Comparison of ENCODE assay signal across 12 cellular contexts in the genomic region with DNA sequence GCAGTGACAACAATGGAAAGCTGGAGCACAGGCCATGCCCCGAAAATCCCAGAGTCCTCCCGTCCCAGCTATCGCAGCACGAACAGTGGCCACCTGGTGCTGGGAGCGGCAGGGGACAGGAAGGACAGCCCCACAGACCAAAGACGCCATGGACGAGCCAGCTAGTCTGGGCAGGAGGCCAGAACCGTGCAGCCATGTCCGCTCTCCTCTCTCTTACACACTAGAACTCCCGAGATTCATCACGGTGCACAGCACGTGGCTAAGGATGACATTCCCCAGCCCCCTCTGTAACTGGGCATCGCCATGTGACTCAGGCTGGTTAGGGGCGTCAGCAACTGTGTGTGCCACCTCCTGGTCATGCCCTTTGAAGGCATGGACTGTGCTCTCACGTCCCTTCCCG. TPM values are rescaled to one million over a fixed set of nuclear protein-coding genes. Genes with fewer than 3 reads are reported as not detected.
A peak's percentile ranks its signal among the peaks of the same experiment; 100 is the strongest.
DNase-seq lines count a peak whose midpoint lies in the region; ATAC-seq lines count a peak whose summit lies in the region.
"Had no signal": no experiment of that assay in that cellular context is flagged by ENCODE, and none has a peak within 500 bp of the region (broad histone marks: within the 10 kb centered on the region; RNA-seq: fewer than 3 reads in every experiment).

No MANE protein-coding gene starts in this region.

- H3K27me3 ChIP-seq in BLaER1: no peaks in the 10 kb centered on the region

- no peak for ATAC-seq in GM21423 (IDR thresholded peaks at IDR 0.05; ENCODE audit: unreplicated experiment)

- H3K9me3 ChIP-seq in BLaER1: no peaks in the 10 kb centered on the region

- DNase-seq in NCI-H2196 treated with DMSO at 0.1 percent for 48 hours (lab: John Stamatoyannopoulos, UW; ENCODE audit: unreplicated experiment) (peak; percentile 53), head of caudate nucleus (peak in 38 of 42 donors; percentile 33 to 83 (median 55)), occipital lobe (lab: John Stamatoyannopoulos, UW) (peak; percentile 17), ureter (ENCODE audit: low spot score) (no peak), GDM1 (lab: John Stamatoyannopoulos, UW) (no peak)
- DNase-seq in activated naive CD4-positive, alpha-beta T cell treated with Interleukin-2 at 50 U/mL for 16 hours: no peak
- DNase-seq: activated CD4-positive, alpha-beta T cell treated with anti-CD3 and anti-CD28 coated beads for 48 hours; EL; NCI-H2227 treated with DMSO at 0.1 percent for 48 hours had no signal

- no peak overlapping the region for H3K9ac ChIP-seq in BLaER1

- peak overlapping the region; percentile 33 for H3K4me2 ChIP-seq in BLaER1

- H4K20me1 ChIP-seq in BLaER1: no peaks in the 10 kb centered on the region

- H3K27ac ChIP-seq in BLaER1: peak overlapping the region; percentile 62

- H3K4me3 ChIP-seq in BLaER1: no peak overlapping the region
- H3K4me3 ChIP-seq: lung had no signal

- intact Hi-C loops in head of caudate nucleus (cut with DNase I): loop anchor here (10.0 kb wide), 1 partner anchor 101 kb away; no protein-coding TSS in a partner anchor

- H3K36me3 ChIP-seq in BLaER1: peaks cover 34% of the 10 kb centered on the region

- H3K4me1 ChIP-seq in BLaER1: peaks cover 92% of the 10 kb centered on the region

RNA-seq across cellular contexts. Expression of a gene that starts 4.6 kb away (rescaled TPM):
- total RNA-seq in occipital lobe (15.3 TPM), ureter (9.8 TPM)

RNA-seq across cellular contexts. Expression of a gene that starts 17.6 kb away (rescaled TPM):
- total RNA-seq in occipital lobe: under 0.01 TPM
- total RNA-seq in ureter: 0.13 TPM

RNA-seq across cellular contexts. Expression of a gene that starts 22.3 kb away (rescaled TPM):
- total RNA-seq in occipital lobe: 5.6 TPM
- total RNA-seq in ureter: 30.9 TPM

RNA-seq across cellular contexts. Expression of a gene that starts 51.2 kb away (rescaled TPM):
- total RNA-seq in occipital lobe: 1.1 TPM
- 1.6 TPM for total RNA-seq in ureter

Comparison
In these comparisons a context has a peak if more than half of its experiments do, and no peak if none do; other contexts are left out.
1. DNase-seq: peak in NCI-H2196 treated with DMSO at 0.1 percent for 48 hours (single experiment), head of caudate nucleus (38 of 42) and occipital lobe (single experiment); none in ureter (single experiment), GDM1 (single experiment) and activated naive CD4-positive, alpha-beta T cell treated with Interleukin-2 at 50 U/mL for 16 hours (single experiment).